Comparison of ENCODE assay signal across 9 cellular contexts in the genomic region with DNA sequence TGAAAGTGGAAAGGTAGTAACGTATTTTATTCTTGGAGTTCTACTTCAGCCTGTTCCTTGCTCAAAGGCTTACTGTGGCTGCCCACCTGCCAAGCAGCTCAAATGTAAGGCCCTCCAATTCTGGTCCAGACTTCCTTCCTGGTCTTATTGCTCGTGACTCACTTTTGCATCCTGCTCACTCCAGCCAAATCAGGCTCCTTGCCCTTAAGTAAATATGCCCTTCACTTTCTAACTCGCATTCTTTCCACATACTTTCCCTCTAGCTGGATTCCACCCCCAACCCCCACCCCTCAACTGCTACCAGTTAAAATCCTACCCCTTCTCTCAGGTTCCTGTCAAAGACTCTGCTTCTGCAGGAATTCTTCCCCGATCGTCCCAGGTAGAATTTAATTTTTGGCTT.
A peak's percentile ranks its signal among the peaks of the same experiment; 100 is the strongest.
DNase-seq lines count a peak whose midpoint lies in the region; ATAC-seq and TF ChIP-seq lines count a peak whose summit lies in the region.
"Had no signal": no experiment of that assay in that cellular context is flagged by ENCODE, and none has a peak within 500 bp of the region (broad histone marks: within the 10 kb centered on the region; RNA-seq: fewer than 3 reads in every experiment).

No MANE protein-coding gene starts in this region.

- no peak overlapping the region for H3K14ac ChIP-seq in trophoblast cell (ENCODE audit: low read length)

- H3K4me3 ChIP-seq in cardiac muscle cell = no peak overlapping the region
- H3K4me3 ChIP-seq in trophoblast cell (ENCODE audit: low read depth, low read length) = no peak overlapping the region

- H3K27ac ChIP-seq in cardiac muscle cell = peak overlapping the region; percentile 73
- H3K27ac ChIP-seq in trophoblast cell (ENCODE audit: low read depth, low read length) = peak overlapping the region; percentile 87

- no peak overlapping the region for H3K4ac ChIP-seq in trophoblast cell (ENCODE audit: low read depth, low read length)

- H3K9ac ChIP-seq in trophoblast cell (ENCODE audit: low read length) = no peak overlapping the region

- no peaks in the 10 kb centered on the region for H3K79me2 ChIP-seq in trophoblast cell (ENCODE audit: control insufficient read depth, insufficient read depth, low read length, poor library complexity)

- no peak overlapping the region for H4K91ac ChIP-seq in trophoblast cell (ENCODE audit: low read depth, low read length)

- peaks cover 29% of the 10 kb centered on the region for H3K4me1 ChIP-seq in cardiac muscle cell (ENCODE audit: low read depth)
- H3K4me1 ChIP-seq in trophoblast cell (ENCODE audit: control insufficient read depth in 1 of 2, insufficient read depth in 2 of 2, low read length in 2 of 2) = peaks cover 19 to 25% of the 10 kb centered on the region in 2 experiments

- in situ Hi-C loops in KBM-7 (cut with MboI; ENCODE audit: low pct_unique_long_range_greater_than_20kb, low sequenced_read_pairs) = no loop called here

- H3K36me3 ChIP-seq in cardiac muscle cell = no peaks in the 10 kb centered on the region
- H3K36me3 ChIP-seq in trophoblast cell (ENCODE audit: control insufficient read depth in 1 of 2, insufficient read depth in 2 of 2, low read length in 2 of 2) = no peaks in the 10 kb centered on the region

- H3K9me3 Mint-ChIP-seq in WTC11 = no peaks in the 10 kb centered on the region

- H3K4me1 Mint-ChIP-seq in WTC11 = peaks cover 37% of the 10 kb centered on the region

- H3K27me3 Mint-ChIP-seq in WTC11 (ENCODE audit: low read depth) = no peaks in the 10 kb centered on the region

- POLR2A ChIA-PET in WTC11 (lab: Charles Lee) = no interaction called here

- no peak overlapping the region for H2BK120ac ChIP-seq in trophoblast cell (ENCODE audit: insufficient read depth, low read length, poor library complexity)

- H3K27me3 ChIP-seq in cardiac muscle cell (no peaks in the 10 kb centered on the region), trophoblast cell (ENCODE audit: insufficient read depth, low read length) (no peaks in the 10 kb centered on the region)

- peak overlapping the region; percentile 90 for H3K27ac Mint-ChIP-seq in WTC11

- DNase-seq in EL = peak; percentile 92
- DNase-seq in WTC11 (ENCODE audit: low spot score) = peak; percentile 41
- peak; percentile 62 to 88 for DNase-seq in cardiac muscle cell (ENCODE audit: low read depth in 1 of 2, low spot score in 1 of 2)
- no peak for DNase-seq in trophoblast cell
- DNase-seq in KBM-7 = no peak
- no peak for DNase-seq in NCI-H2029 treated with DMSO at 0.1 percent for 48 hours (lab: John Stamatoyannopoulos, UW)
- DNase-seq in middle frontal gyrus (ENCODE audit: extremely low spot score, low spot score) = no peak
- DNase-seq in AML-193 (lab: John Stamatoyannopoulos, UW) = no peak
- DNase-seq: DMS79 treated with DMSO at 0.1 percent for 48 hours had no signal

- no peak overlapping the region for H4K12ac ChIP-seq in trophoblast cell (ENCODE audit: low read depth, low read length)

- H3K4me2 ChIP-seq in trophoblast cell (ENCODE audit: low read length) = peak overlapping the region; percentile 39

- no peak overlapping the region for H2BK12ac ChIP-seq in trophoblast cell (ENCODE audit: low read length)

- no peak overlapping the region for H4K8ac ChIP-seq in trophoblast cell (ENCODE audit: low read depth, low read length)

- WGBS in trophoblast cell (ENCODE audit: extremely low coverage, insufficient coverage, insufficient read length) = no CpG with 5 or more reads among the region's 5 CpGs

- no peak overlapping the region for H3K4me3 Mint-ChIP-seq in WTC11

- no peak overlapping the region for H2AK5ac ChIP-seq in trophoblast cell (ENCODE audit: low read length)

- TF ChIP-seq CTCF in WTC11 (IDR thresholded peaks at IDR 0.05) (no peak), cardiac muscle cell (IDR thresholded peaks at IDR 0.05; ENCODE audit: low read depth, low read length) (no peak)

- no peak overlapping the region for H3K18ac ChIP-seq in trophoblast cell (ENCODE audit: low read length)

- H3K9me3 ChIP-seq in cardiac muscle cell (ENCODE audit: low read depth) = no peaks in the 10 kb centered on the region
- no peaks in the 10 kb centered on the region for H3K9me3 ChIP-seq in trophoblast cell (ENCODE audit: insufficient read depth, low read depth, low read length)

- no peak overlapping the region for H2AFZ ChIP-seq in trophoblast cell (ENCODE audit: insufficient read depth, low read length, poor library complexity)

- CTCF ChIA-PET in WTC11 (lab: Charles Lee) = interaction anchor here (0.8 to 1.6 kb wide), 3 partner anchors 82 to 215 kb away, joined by 3 to 8 read pairs (median 3); no protein-coding TSS in a partner anchor

- no peak overlapping the region for H3K23ac ChIP-seq in trophoblast cell (ENCODE audit: low read length)

- H3K79me1 ChIP-seq in trophoblast cell (ENCODE audit: low read length) = peaks cover 16% of the 10 kb centered on the region

- no peaks in the 10 kb centered on the region for H3K36me3 Mint-ChIP-seq in WTC11

- H2BK5ac ChIP-seq in trophoblast cell (ENCODE audit: low read depth, low read length, poor library complexity) = no peak overlapping the region

- peak; percentile 84 for ATAC-seq in WTC11

TF ChIP-seq in WTC11, 78 proteins besides CTCF, POLR2A, EP300 and RAD21:
- TF ChIP-seq OVOL2 (CRISPR knock-in tag; IDR thresholded peaks at IDR 0.05; ENCODE audit: borderline replicate concordance) = no peak
- TF ChIP-seq, protein P1, sequence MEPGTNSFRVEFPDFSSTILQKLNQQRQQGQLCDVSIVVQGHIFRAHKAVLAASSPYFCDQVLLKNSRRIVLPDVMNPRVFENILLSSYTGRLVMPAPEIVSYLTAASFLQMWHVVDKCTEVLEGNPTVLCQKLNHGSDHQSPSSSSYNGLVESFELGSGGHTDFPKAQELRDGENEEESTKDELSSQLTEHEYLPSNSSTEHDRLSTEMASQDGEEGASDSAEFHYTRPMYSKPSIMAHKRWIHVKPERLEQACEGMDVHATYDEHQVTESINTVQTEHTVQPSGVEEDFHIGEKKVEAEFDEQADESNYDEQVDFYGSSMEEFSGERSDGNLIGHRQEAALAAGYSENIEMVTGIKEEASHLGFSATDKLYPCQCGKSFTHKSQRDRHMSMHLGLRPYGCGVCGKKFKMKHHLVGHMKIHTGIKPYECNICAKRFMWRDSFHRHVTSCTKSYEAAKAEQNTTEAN (CRISPR knock-in tag; IDR thresholded peaks at IDR 0.05) = no peak
- no peak for TF ChIP-seq JAZF1 (CRISPR knock-in tag; IDR thresholded peaks at IDR 0.05)
- TF ChIP-seq ZNF396 (CRISPR knock-in tag; IDR thresholded peaks at IDR 0.05; ENCODE audit: borderline replicate concordance) = no peak
- TF ChIP-seq ESRRA (CRISPR knock-in tag; IDR thresholded peaks at IDR 0.05; ENCODE audit: borderline replicate concordance) = no peak
- TF ChIP-seq ZNF232 (CRISPR knock-in tag; IDR thresholded peaks at IDR 0.05) = no peak

Comparison
In these comparisons a context has a peak if more than half of its experiments do, and no peak if none do; other contexts are left out.
1. DNase-seq: peak in EL (single experiment), WTC11 (single experiment) and cardiac muscle cell (2 of 2); none in trophoblast cell (0 of 2), KBM-7 (single experiment), NCI-H2029 treated with DMSO at 0.1 percent for 48 hours (single experiment), middle frontal gyrus (single experiment) and AML-193 (0 of 2).